8 cellular contexts compared by ENCODE assay signal in the genomic region with DNA sequence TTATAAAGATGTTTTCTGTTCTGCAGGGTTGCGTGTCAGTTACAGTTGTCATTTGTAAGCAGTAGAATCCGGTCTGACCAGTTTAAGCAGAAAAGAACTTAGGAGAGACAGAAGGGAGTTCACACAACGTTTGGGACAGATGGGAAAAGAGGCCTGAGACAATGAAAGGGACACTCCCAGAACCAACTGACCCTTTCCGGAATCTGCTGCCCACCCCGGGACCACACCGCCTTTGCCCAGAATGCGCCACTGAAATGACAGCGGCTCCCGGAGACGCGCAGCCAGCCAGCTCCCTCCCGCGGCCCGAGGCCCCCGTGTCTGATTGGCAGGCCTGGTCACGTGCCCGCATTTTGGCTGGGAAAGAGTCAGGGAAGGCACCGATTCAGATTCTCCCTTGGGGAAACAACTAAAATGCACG.
A peak's percentile ranks its signal among the peaks of the same experiment; 100 is the strongest.
DNase-seq lines count a peak whose midpoint lies in the region; ATAC-seq and TF ChIP-seq lines count a peak whose summit lies in the region.

No MANE protein-coding gene starts in this region.

- no peak for TF ChIP-seq CTCF in RWPE2 (IDR thresholded peaks at IDR 0.05; ENCODE audit: poor library complexity, severe bottlenecking)

- no peak overlapping the region for H3K27ac ChIP-seq in RWPE2 (ENCODE audit: poor library complexity, severe bottlenecking)

- peak overlapping the region; percentile 3 for H3K27ac Mint-ChIP-seq in activated naive CD4-positive, alpha-beta T cell treated with anti-CD3 and anti-CD28 coated beads, Interleukin-2, amount 10 ng/mL, durations not matched to agents 7 days and 5 days

- H3K4me1 ChIP-seq in RWPE2 (ENCODE audit: insufficient read depth, poor library complexity, severe bottlenecking) = peaks cover 3% of the 10 kb centered on the region

- H3K4me3 ChIP-seq in RWPE2 (ENCODE audit: severe bottlenecking) = peak overlapping the region; percentile 34

- ATAC-seq in GM18502 (IDR thresholded peaks at IDR 0.05; ENCODE audit: poor library complexity, unreplicated experiment) (peak; percentile 48), RWPE2 (ENCODE audit: low read depth) (peak; percentile 91)

- peak in 57 of 76 experiments; percentile 1 to 77 (median 32) for DNase-seq in HUDEP-2 (lab: John Stamatoyannopoulos, UW; ENCODE audit: unreplicated experiment in 76 of 76)
- no peak for DNase-seq in RWPE2 (ENCODE audit: low spot score)
- DNase-seq in activated naive CD4-positive, alpha-beta T cell treated with anti-CD3 and anti-CD28 coated beads, Interleukin-2, amount 10 ng/mL, durations not matched to agents 7 days and 5 days = peak; percentile 73
- peak; percentile 85 for DNase-seq in globus pallidus (ENCODE audit: low spot score)
- peak in 53 of 56 donors; percentile 13 to 91 (median 67) for DNase-seq in nucleus accumbens (lab: John Stamatoyannopoulos, UW)
- peak; percentile 78 for DNase-seq in superior temporal gyrus (ENCODE audit: extremely low spot score)
- DNase-seq in NCI-H226 = no peak

- peaks cover 7% of the 10 kb centered on the region for H3K9me3 Mint-ChIP-seq in activated naive CD4-positive, alpha-beta T cell treated with anti-CD3 and anti-CD28 coated beads, Interleukin-2, amount 10 ng/mL, durations not matched to agents 7 days and 5 days

- H3K9me3 ChIP-seq in RWPE2 (ENCODE audit: severe bottlenecking) = no peaks in the 10 kb centered on the region

- no peaks in the 10 kb centered on the region for H3K36me3 ChIP-seq in RWPE2 (ENCODE audit: low read depth)

- peaks cover 18% of the 10 kb centered on the region for H3K4me1 Mint-ChIP-seq in activated naive CD4-positive, alpha-beta T cell treated with anti-CD3 and anti-CD28 coated beads, Interleukin-2, amount 10 ng/mL, durations not matched to agents 7 days and 5 days

- peak overlapping the region; percentile 65 for H3K4me3 Mint-ChIP-seq in activated naive CD4-positive, alpha-beta T cell treated with anti-CD3 and anti-CD28 coated beads, Interleukin-2, amount 10 ng/mL, durations not matched to agents 7 days and 5 days

- H3K36me3 Mint-ChIP-seq in activated naive CD4-positive, alpha-beta T cell treated with anti-CD3 and anti-CD28 coated beads, Interleukin-2, amount 10 ng/mL, durations not matched to agents 7 days and 5 days = peaks cover 3% of the 10 kb centered on the region

- CTCF ChIA-PET in activated naive CD4-positive, alpha-beta T cell treated with anti-CD3 and anti-CD28 coated beads, Interleukin-2, amount 10 ng/mL, durations not matched to agents 7 days and 5 days (lab: Charles Lee) = interaction anchor here (0.6 to 2.7 kb wide), 4 partner anchors 10 to 65 kb away, joined by 3 to 11 read pairs (median 4); no protein-coding TSS in a partner anchor

- peaks cover 28% of the 10 kb centered on the region for H3K27me3 Mint-ChIP-seq in activated naive CD4-positive, alpha-beta T cell treated with anti-CD3 and anti-CD28 coated beads, Interleukin-2, amount 10 ng/mL, durations not matched to agents 7 days and 5 days

- no peaks in the 10 kb centered on the region for H3K27me3 ChIP-seq in RWPE2 (ENCODE audit: insufficient read depth, poor library complexity, severe bottlenecking)

Comparison
In these comparisons a context has a peak if more than half of its experiments do, and no peak if none do; other contexts are left out.
1. DNase-seq: peak in HUDEP-2 (57 of 76), activated naive CD4-positive, alpha-beta T cell treated with anti-CD3 and anti-CD28 coated beads, Interleukin-2, amount 10 ng/mL, durations not matched to agents 7 days and 5 days (single experiment), globus pallidus (single experiment), nucleus accumbens (53 of 56) and superior temporal gyrus (single experiment); none in RWPE2 (single experiment) and NCI-H226 (single experiment).